ENCODE assay signal across 8 cellular contexts in the genomic region with DNA sequence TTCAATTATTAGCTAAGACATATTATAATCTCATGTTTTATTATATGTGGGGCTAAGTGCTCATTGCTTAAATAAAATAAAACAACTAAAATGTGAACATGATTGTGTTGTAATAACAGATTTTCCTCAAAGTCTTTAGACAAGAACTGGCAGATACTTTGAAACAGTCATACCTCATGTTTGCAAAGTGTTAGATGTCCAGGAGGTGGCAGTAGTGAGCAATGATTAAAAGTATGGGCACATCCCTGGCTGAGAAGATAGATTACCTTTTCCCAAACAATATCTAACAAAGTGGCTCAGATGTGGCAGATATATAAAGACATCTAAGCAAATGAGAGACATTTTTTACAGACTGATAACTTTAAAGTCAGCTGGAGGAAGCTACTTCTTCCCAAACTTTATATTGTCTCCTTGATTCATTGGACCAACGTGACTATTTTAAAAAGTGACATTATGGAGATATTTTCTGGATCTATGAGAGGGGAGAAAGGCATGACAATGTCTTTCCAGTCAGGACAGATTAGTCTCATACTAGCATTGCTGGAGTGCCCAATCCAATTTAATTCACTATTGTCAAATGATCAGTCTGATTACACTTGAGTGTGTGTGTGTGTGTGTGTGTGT.
A peak's percentile ranks its signal among the peaks of the same experiment; 100 is the strongest.
DNase-seq lines count a peak whose midpoint lies in the region; ATAC-seq and TF ChIP-seq lines count a peak whose summit lies in the region.

No MANE protein-coding gene starts in this region.

- peak; percentile 82 for ATAC-seq in HG02571 (IDR thresholded peaks at IDR 0.05; ENCODE audit: unreplicated experiment)
- peak; percentile 49 to 67 for ATAC-seq in activated CD4-positive, CD25-positive, alpha-beta regulatory T cell treated with anti-CD3 and anti-CD28 coated beads, Interleukin-2, amount 50 U/mL, for 24 hours

- H3K4me3 ChIP-seq in fibroblast of villous mesenchyme (ENCODE audit: low read depth, low read length), result no peak overlapping the region

- H3K36me3 Mint-ChIP-seq in progenitor cell of endocrine pancreas (ENCODE audit: insufficient read depth), result no peaks in the 10 kb centered on the region

- no peak overlapping the region for H3K4me3 Mint-ChIP-seq in progenitor cell of endocrine pancreas (ENCODE audit: low read depth)

- no peaks in the 10 kb centered on the region for H3K9me3 Mint-ChIP-seq in progenitor cell of endocrine pancreas (ENCODE audit: low read depth)

- H3K4me1 Mint-ChIP-seq in progenitor cell of endocrine pancreas (ENCODE audit: low read depth), result no peaks in the 10 kb centered on the region

- TF ChIP-seq CTCF in GM10266 (IDR thresholded peaks at IDR 0.05; ENCODE audit: control insufficient read depth, insufficient read depth, low read depth, missing control alignments) (peak; percentile 72), fibroblast of villous mesenchyme (IDR thresholded peaks at IDR 0.05; ENCODE audit: insufficient read depth, low read depth, low read length) (peak; percentile 77), progenitor cell of endocrine pancreas (IDR thresholded peaks at IDR 0.05; ENCODE audit: unreplicated experiment) (peak; percentile 73)

- in situ Hi-C loops in ACHN (cut with HindIII; ENCODE audit: low pct_ligation_motif_present, low pct_unique_long_range_greater_than_20kb, low sequenced_read_pairs), result no loop called here

- H3K27ac Mint-ChIP-seq in progenitor cell of endocrine pancreas, result no peak overlapping the region

- no peaks in the 10 kb centered on the region for H3K27me3 Mint-ChIP-seq in progenitor cell of endocrine pancreas

- DNase-seq in ACHN (peak; percentile 40), GM10266 (ENCODE audit: extremely low spot score) (peak; percentile 45), NCI-H1436 treated with DMSO at 0.1 percent for 48 hours (lab: John Stamatoyannopoulos, UW) (peak; percentile 0), fibroblast of villous mesenchyme (ENCODE audit: low read depth) (peak; percentile 39), progenitor cell of endocrine pancreas (ENCODE audit: low spot score, unreplicated experiment) (peak; percentile 10), NCI-H146 treated with DMSO at 0.1 percent for 48 hours (lab: John Stamatoyannopoulos, UW; ENCODE audit: unreplicated experiment) (no peak)
